ENCODE assay signal across 36 cellular contexts in genomic region chr19:47343194-47343802, GRCh38. TPM values are rescaled to one million over a fixed set of nuclear protein-coding genes. Genes with fewer than 3 reads are reported as not detected.
"Had no signal": no experiment of that assay in that cellular context is flagged by ENCODE, and none has a peak within 500 bp of the region (broad histone marks: within the 10 kb centered on the region; RNA-seq: fewer than 3 reads in every experiment).

No MANE protein-coding gene starts in this region.

- H3K4me3 ChIP-seq: ascending aorta, cardiac muscle cell had no signal

- H3K27me3 Mint-ChIP-seq: activated CD4-positive, alpha-beta T cell treated with anti-CD3 and anti-CD28 coated beads for 36 hours; activated CD4-positive, alpha-beta T cell treated with anti-CD3 and anti-CD28 coated beads, Interleukin-2, amount 10 ng/mL, durations not matched to agents 7 days and 5 days; activated CD8-positive, alpha-beta memory T cell treated with anti-CD3 and anti-CD28 coated beads, Interleukin-2, amount 10 ng/mL, durations not matched to agents 7 days and 5 days; activated naive CD4-positive, alpha-beta T cell treated with anti-CD3 and anti-CD28 coated beads, Interleukin-2, amount 50 U/mL, for 24 hours; activated naive CD8-positive, alpha-beta T cell; activated naive CD8-positive, alpha-beta T cell treated with anti-CD3 and anti-CD28 coated beads, Interleukin-2, amount 50 U/mL, for 24 hours; activated T-cell treated with anti-CD3 and anti-CD28 coated beads, Interleukin-2, amount 50 U/mL, for 24 hours had no signal

- H3K27ac Mint-ChIP-seq: activated CD4-positive, alpha-beta memory T cell treated with anti-CD3 and anti-CD28 coated beads, Interleukin-2, amount 10 ng/mL, durations not matched to agents 7 days and 5 days; activated CD4-positive, alpha-beta T cell treated with anti-CD3 and anti-CD28 coated beads for 36 hours; activated CD4-positive, alpha-beta T cell treated with anti-CD3 and anti-CD28 coated beads, Interleukin-2, amount 10 ng/mL, durations not matched to agents 7 days and 5 days; activated CD8-positive, alpha-beta memory T cell treated with anti-CD3 and anti-CD28 coated beads, Interleukin-2, amount 10 ng/mL, durations not matched to agents 7 days and 5 days; activated CD8-positive, alpha-beta T cell treated with anti-CD3 and anti-CD28 coated beads, Interleukin-2, amount 10 ng/mL, durations not matched to agents 7 days and 5 days; activated naive CD4-positive, alpha-beta T cell treated with anti-CD3 and anti-CD28 coated beads, Interleukin-2, amount 10 ng/mL, durations not matched to agents 7 days and 5 days; activated naive CD4-positive, alpha-beta T cell treated with anti-CD3 and anti-CD28 coated beads, Interleukin-2, amount 50 U/mL, for 24 hours; activated naive CD8-positive, alpha-beta T cell; activated naive CD8-positive, alpha-beta T cell treated with anti-CD3 and anti-CD28 coated beads, Interleukin-2, amount 10 ng/mL, durations not matched to agents 7 days and 5 days; activated naive CD8-positive, alpha-beta T cell treated with anti-CD3 and anti-CD28 coated beads, Interleukin-2, amount 50 U/mL, for 24 hours; activated T-cell treated with anti-CD3 and anti-CD28 coated beads, Interleukin-2, amount 50 U/mL, for 24 hours; activated T-helper 2 cell treated with anti-CD3 and anti-CD28 coated beads, Interferon-gamma antibody, Interleukin-2, Interleukin-4, amounts not matched to agents 10 μg/mL and 5 μg/mL and 100 μg/mL, durations not matched to agents 14 hours and 24 hours and 36 hours; brain; T-helper 1 cell treated with Interleukin-12 subunit alpha and Interleukin-12 subunit beta and Interleukin-4 antibody, amounts not matched to agents 30 μg/mL and 1 μg/mL, for 36 hours; T-helper 2 cell treated with Interferon-gamma antibody and Interleukin-4, amounts not matched to agents 5 μg/mL and 100 μg/mL, for 36 hours had no signal

- H3K4me1 Mint-ChIP-seq: activated CD4-positive, alpha-beta T cell treated with anti-CD3 and anti-CD28 coated beads for 36 hours; activated CD4-positive, alpha-beta T cell treated with anti-CD3 and anti-CD28 coated beads, Interleukin-2, amount 10 ng/mL, durations not matched to agents 7 days and 5 days; activated CD8-positive, alpha-beta memory T cell treated with anti-CD3 and anti-CD28 coated beads, Interleukin-2, amount 10 ng/mL, durations not matched to agents 7 days and 5 days; activated naive CD4-positive, alpha-beta T cell treated with anti-CD3 and anti-CD28 coated beads, Interleukin-2, amount 10 ng/mL, durations not matched to agents 7 days and 5 days; activated naive CD4-positive, alpha-beta T cell treated with anti-CD3 and anti-CD28 coated beads, Interleukin-2, amount 50 U/mL, for 24 hours; activated naive CD8-positive, alpha-beta T cell treated with anti-CD3 and anti-CD28 coated beads, Interleukin-2, amount 10 ng/mL, durations not matched to agents 7 days and 5 days; activated naive CD8-positive, alpha-beta T cell treated with anti-CD3 and anti-CD28 coated beads, Interleukin-2, amount 50 U/mL, for 24 hours; central memory CD8-positive, alpha-beta T cell had no signal

- ATAC-seq: activated CD4-positive, alpha-beta T cell treated with anti-CD3 and anti-CD28 coated beads for 36 hours; activated CD8-positive, alpha-beta memory T cell treated with anti-CD3 and anti-CD28 coated beads, Interleukin-2, amount 10 ng/mL, durations not matched to agents 7 days and 5 days; activated CD8-positive, alpha-beta T cell treated with anti-CD3 and anti-CD28 coated beads, Interleukin-2, amount 10 ng/mL, durations not matched to agents 7 days and 5 days; activated naive CD8-positive, alpha-beta T cell treated with anti-CD3 and anti-CD28 coated beads, Interleukin-2, amount 50 U/mL, for 24 hours had no signal

- FAIRE-seq: TTC549 had no signal

- DNase-seq: activated CD4-positive, alpha-beta memory T cell treated with anti-CD3 and anti-CD28 coated beads, Interleukin-2, amount 10 ng/mL, durations not matched to agents 7 days and 5 days; activated CD4-positive, alpha-beta T cell treated with anti-CD3 and anti-CD28 coated beads for 1 hour; activated CD4-positive, alpha-beta T cell treated with anti-CD3 and anti-CD28 coated beads for 36 hours; activated CD4-positive, alpha-beta T cell treated with anti-CD3 and anti-CD28 coated beads for 48 hours; activated CD4-positive, alpha-beta T cell treated with anti-CD3 and anti-CD28 coated beads, Interleukin-2, amount 10 ng/mL, durations not matched to agents 7 days and 5 days; activated CD4-positive, alpha-beta T cell treated with anti-CD3 and anti-CD28 coated beads, Interleukin-2, amount 50 U/mL, for 48 hours; activated CD8-positive, alpha-beta memory T cell treated with anti-CD3 and anti-CD28 coated beads for 24 hours; activated CD8-positive, alpha-beta memory T cell treated with anti-CD3 and anti-CD28 coated beads, Interleukin-2, amount 10 ng/mL, durations not matched to agents 7 days and 5 days; activated CD8-positive, alpha-beta memory T cell treated with anti-CD3 and anti-CD28 coated beads, Interleukin-2, amount 50 U/mL, for 48 hours; activated CD8-positive, alpha-beta T cell treated with anti-CD3 and anti-CD28 coated beads, Interleukin-2, amount 10 ng/mL, durations not matched to agents 7 days and 5 days; activated effector memory CD4-positive, alpha-beta T cell treated with Interleukin-2 at 50 U/mL for 16 hours; activated gamma-delta T cell; activated naive CD4-positive, alpha-beta T cell treated with anti-CD3 and anti-CD28 coated beads, Interleukin-2, amount 10 ng/mL, durations not matched to agents 7 days and 5 days; activated naive CD4-positive, alpha-beta T cell treated with Interleukin-2 at 50 U/mL for 16 hours; activated naive CD8-positive, alpha-beta T cell treated with anti-CD3 and anti-CD28 coated beads, Interleukin-2, amount 10 ng/mL, durations not matched to agents 7 days and 5 days; activated naive CD8-positive, alpha-beta T cell treated with anti-CD3 and anti-CD28 coated beads, Interleukin-2, amount 50 U/mL, for 24 hours; activated T-cell treated with anti-CD3 and anti-CD28 coated beads, Interleukin-2, amount 50 U/mL, for 24 hours; activated T-cell treated with anti-CD3 and anti-CD28 coated beads, Interleukin-2, amount 50 U/mL, for 48 hours; amygdala; anterior cingulate cortex; caudate nucleus; cerebellar nuclear complex; T-helper 1 cell; T-helper 2 cell; T-helper 9 cell had no signal

- H3K4me1 ChIP-seq: ascending aorta had no signal

- H3K9me3 ChIP-seq: ascending aorta had no signal

- H3K9me3 Mint-ChIP-seq: activated CD4-positive, alpha-beta memory T cell treated with anti-CD3 and anti-CD28 coated beads, Interleukin-2, amount 10 ng/mL, durations not matched to agents 7 days and 5 days; activated CD4-positive, alpha-beta T cell treated with anti-CD3 and anti-CD28 coated beads, Interleukin-2, amount 10 ng/mL, durations not matched to agents 7 days and 5 days; activated naive CD4-positive, alpha-beta T cell treated with anti-CD3 and anti-CD28 coated beads, Interleukin-2, amount 10 ng/mL, durations not matched to agents 7 days and 5 days; activated naive CD4-positive, alpha-beta T cell treated with anti-CD3 and anti-CD28 coated beads, Interleukin-2, amount 50 U/mL, for 24 hours; activated naive CD8-positive, alpha-beta T cell treated with anti-CD3 and anti-CD28 coated beads, Interleukin-2, amount 10 ng/mL, durations not matched to agents 7 days and 5 days; activated naive CD8-positive, alpha-beta T cell treated with anti-CD3 and anti-CD28 coated beads, Interleukin-2, amount 50 U/mL, for 24 hours; activated T-cell treated with anti-CD3 and anti-CD28 coated beads, Interleukin-2, amount 50 U/mL, for 24 hours; activated T-helper 2 cell treated with anti-CD3 and anti-CD28 coated beads, Interferon-gamma antibody, Interleukin-2, Interleukin-4, amounts not matched to agents 10 μg/mL and 5 μg/mL and 100 μg/mL, durations not matched to agents 14 hours and 24 hours and 36 hours; central memory CD8-positive, alpha-beta T cell; T-helper 2 cell treated with Interferon-gamma antibody and Interleukin-4, amounts not matched to agents 5 μg/mL and 100 μg/mL, for 36 hours had no signal

- H3K27me3 ChIP-seq: ascending aorta, cardiac muscle cell had no signal

- H3K36me3 Mint-ChIP-seq: activated CD8-positive, alpha-beta memory T cell treated with anti-CD3 and anti-CD28 coated beads, Interleukin-2, amount 10 ng/mL, durations not matched to agents 7 days and 5 days; activated naive CD4-positive, alpha-beta T cell treated with anti-CD3 and anti-CD28 coated beads, Interleukin-2, amount 10 ng/mL, durations not matched to agents 7 days and 5 days; activated naive CD8-positive, alpha-beta T cell; activated naive CD8-positive, alpha-beta T cell treated with anti-CD3 and anti-CD28 coated beads, Interleukin-2, amount 10 ng/mL, durations not matched to agents 7 days and 5 days; brain had no signal

- H3K36me3 ChIP-seq: ascending aorta, cardiac muscle cell had no signal

- H3K4me3 Mint-ChIP-seq: activated CD4-positive, alpha-beta memory T cell treated with anti-CD3 and anti-CD28 coated beads, Interleukin-2, amount 10 ng/mL, durations not matched to agents 7 days and 5 days; activated CD4-positive, alpha-beta T cell treated with anti-CD3 and anti-CD28 coated beads for 36 hours; activated CD4-positive, alpha-beta T cell treated with anti-CD3 and anti-CD28 coated beads, Interleukin-2, amount 10 ng/mL, durations not matched to agents 7 days and 5 days; activated CD8-positive, alpha-beta memory T cell treated with anti-CD3 and anti-CD28 coated beads, Interleukin-2, amount 10 ng/mL, durations not matched to agents 7 days and 5 days; activated CD8-positive, alpha-beta T cell treated with anti-CD3 and anti-CD28 coated beads, Interleukin-2, amount 10 ng/mL, durations not matched to agents 7 days and 5 days; activated naive CD4-positive, alpha-beta T cell treated with anti-CD3 and anti-CD28 coated beads, Interleukin-2, amount 10 ng/mL, durations not matched to agents 7 days and 5 days; activated naive CD4-positive, alpha-beta T cell treated with anti-CD3 and anti-CD28 coated beads, Interleukin-2, amount 50 U/mL, for 24 hours; activated naive CD8-positive, alpha-beta T cell; activated naive CD8-positive, alpha-beta T cell treated with anti-CD3 and anti-CD28 coated beads, Interleukin-2, amount 10 ng/mL, durations not matched to agents 7 days and 5 days; activated naive CD8-positive, alpha-beta T cell treated with anti-CD3 and anti-CD28 coated beads, Interleukin-2, amount 50 U/mL, for 24 hours; activated T-cell treated with anti-CD3 and anti-CD28 coated beads, Interleukin-2, amount 50 U/mL, for 24 hours; brain; central memory CD8-positive, alpha-beta T cell; T-helper 1 cell treated with Interleukin-12 subunit alpha and Interleukin-12 subunit beta and Interleukin-4 antibody, amounts not matched to agents 30 μg/mL and 1 μg/mL, for 36 hours; T-helper 2 cell treated with Interferon-gamma antibody and Interleukin-4, amounts not matched to agents 5 μg/mL and 100 μg/mL, for 36 hours had no signal

- H3K27ac ChIP-seq: ascending aorta, cardiac muscle cell, VCaP had no signal

RNA-seq across cellular contexts. Expression of gene C5AR2, which starts 11.3 kb away (rescaled TPM):
- total RNA-seq: activated CD4-positive, alpha-beta T cell treated with anti-CD3 and anti-CD28 coated beads for 36 hours; activated T-helper 2 cell treated with anti-CD3 and anti-CD28 coated beads, Interferon-gamma antibody, Interleukin-2, Interleukin-4, amounts not matched to agents 10 μg/mL and 5 μg/mL and 100 μg/mL, durations not matched to agents 14 hours and 24 hours and 36 hours; cardiac muscle cell had no signal
- polyA plus RNA-seq: cardiac muscle cell had no signal

RNA-seq across cellular contexts. Expression of gene C5AR1, which starts 33.6 kb away (rescaled TPM):
- total RNA-seq: activated CD4-positive, alpha-beta memory T cell treated with anti-CD3 and anti-CD28 coated beads, Interleukin-2, amount 10 ng/mL, durations not matched to agents 7 days and 5 days; cardiac muscle cell had no signal
- polyA plus RNA-seq: cardiac muscle cell had no signal
